ENCODE assay signal across 23 cellular contexts in genomic region chr9:91682806-91683205, GRCh38.
DNase-seq lines count a peak whose midpoint lies in the region; ATAC-seq and TF ChIP-seq lines count a peak whose summit lies in the region.
"Had no signal": no experiment of that assay in that cellular context is flagged by ENCODE, and none has a peak within 500 bp of the region (broad histone marks: within the 10 kb centered on the region; RNA-seq: fewer than 3 reads in every experiment).

No MANE protein-coding gene starts in this region.

- TF ChIP-seq POLR2A in vagina (IDR thresholded peaks at IDR 0.05): no peak

- no peak overlapping the region for H4K8ac ChIP-seq in trophoblast cell (ENCODE audit: low read depth, low read length)

- intact Hi-C loops in vagina (cut with DNase I): no loop called here
- intact Hi-C loops in ascending aorta (cut with DNase I): no loop called here

- no peak overlapping the region for H3K23ac ChIP-seq in trophoblast cell (ENCODE audit: low read length)

- WGBS in trophoblast cell (ENCODE audit: extremely low coverage, insufficient coverage, insufficient read length): no CpG with 5 or more reads among the region's 6 CpGs

- H3K27me3 ChIP-seq in RWPE2 (ENCODE audit: insufficient read depth, poor library complexity, severe bottlenecking): no peaks in the 10 kb centered on the region
- no peaks in the 10 kb centered on the region for H3K27me3 ChIP-seq in trophoblast cell (ENCODE audit: insufficient read depth, low read length)
- H3K27me3 ChIP-seq in vagina: no peaks in the 10 kb centered on the region
- H3K27me3 ChIP-seq in ascending aorta: no peaks in the 10 kb centered on the region
- H3K27me3 ChIP-seq: colonic mucosa had no signal

- no peaks in the 10 kb centered on the region for H3K79me2 ChIP-seq in trophoblast cell (ENCODE audit: control insufficient read depth, insufficient read depth, low read length, poor library complexity)

- no peak overlapping the region for H2BK5ac ChIP-seq in trophoblast cell (ENCODE audit: low read depth, low read length, poor library complexity)

- H3K9me3 ChIP-seq in RWPE2 (ENCODE audit: severe bottlenecking) (no peaks in the 10 kb centered on the region), trophoblast cell (ENCODE audit: insufficient read depth, low read depth, low read length) (no peaks in the 10 kb centered on the region), vagina (no peaks in the 10 kb centered on the region), ascending aorta (no peaks in the 10 kb centered on the region)
- H3K9me3 ChIP-seq: colonic mucosa had no signal

- no peak overlapping the region for H4K91ac ChIP-seq in trophoblast cell (ENCODE audit: low read depth, low read length)

- no peak overlapping the region for H2BK120ac ChIP-seq in trophoblast cell (ENCODE audit: insufficient read depth, low read length, poor library complexity)

- H3K4me1 ChIP-seq in RWPE2 (ENCODE audit: insufficient read depth, poor library complexity, severe bottlenecking): peaks cover 3% of the 10 kb centered on the region
- peaks cover 8 to 17% of the 10 kb centered on the region in 2 experiments for H3K4me1 ChIP-seq in trophoblast cell (ENCODE audit: control insufficient read depth in 1 of 2, insufficient read depth in 2 of 2, low read length in 2 of 2)
- H3K4me1 ChIP-seq in vagina: no peaks in the 10 kb centered on the region
- peaks cover 0 to 3% of the 10 kb centered on the region in 2 donors for H3K4me1 ChIP-seq in ascending aorta
- H3K4me1 ChIP-seq: colonic mucosa had no signal

- no peak for TF ChIP-seq CTCF in RWPE2 (IDR thresholded peaks at IDR 0.05; ENCODE audit: poor library complexity, severe bottlenecking)
- no peak for TF ChIP-seq CTCF in vagina (IDR thresholded peaks at IDR 0.05)
- TF ChIP-seq CTCF in ascending aorta (IDR thresholded peaks at IDR 0.05): no peak

- H2BK12ac ChIP-seq in trophoblast cell (ENCODE audit: low read length): no peak overlapping the region

- H2AK5ac ChIP-seq in trophoblast cell (ENCODE audit: low read length): no peak overlapping the region

- H2AFZ ChIP-seq in trophoblast cell (ENCODE audit: insufficient read depth, low read length, poor library complexity): no peak overlapping the region
- H2AFZ ChIP-seq: PC-9 had no signal

- H3K9ac ChIP-seq in trophoblast cell (ENCODE audit: low read length): no peak overlapping the region

- H3K4me3 ChIP-seq in RWPE2 (ENCODE audit: severe bottlenecking) (no peak overlapping the region), trophoblast cell (ENCODE audit: low read depth, low read length) (no peak overlapping the region), vagina (no peak overlapping the region), ascending aorta (no peak overlapping the region)
- H3K4me3 ChIP-seq: colonic mucosa, PC-9, SK-N-MC, skin epidermis had no signal

- peak; percentile 38 for ATAC-seq in RWPE2 (ENCODE audit: low read depth)
- ATAC-seq: activated CD8-positive, alpha-beta memory T cell treated with anti-CD3 and anti-CD28 coated beads, Interleukin-2, amount 10 ng/mL, durations not matched to agents 7 days and 5 days had no signal

- H3K79me1 ChIP-seq in trophoblast cell (ENCODE audit: low read length): peaks cover 19% of the 10 kb centered on the region

- no peak overlapping the region for H3K4ac ChIP-seq in trophoblast cell (ENCODE audit: low read depth, low read length)

- H4K12ac ChIP-seq in trophoblast cell (ENCODE audit: low read depth, low read length): no peak overlapping the region

- H3K27ac ChIP-seq in RWPE2 (ENCODE audit: poor library complexity, severe bottlenecking): no peak overlapping the region
- H3K27ac ChIP-seq in trophoblast cell (ENCODE audit: low read depth, low read length): no peak overlapping the region
- no peak overlapping the region for H3K27ac ChIP-seq in vagina
- H3K27ac ChIP-seq in ascending aorta: no peak overlapping the region
- H3K27ac ChIP-seq: colonic mucosa, PC-9, SK-N-MC, skin epidermis had no signal

- H3K36me3 ChIP-seq in RWPE2 (ENCODE audit: low read depth): no peaks in the 10 kb centered on the region
- no peaks in the 10 kb centered on the region for H3K36me3 ChIP-seq in trophoblast cell (ENCODE audit: control insufficient read depth in 1 of 2, insufficient read depth in 2 of 2, low read length in 2 of 2)
- no peaks in the 10 kb centered on the region for H3K36me3 ChIP-seq in vagina
- H3K36me3 ChIP-seq in ascending aorta: no peaks in the 10 kb centered on the region
- H3K36me3 ChIP-seq: colonic mucosa had no signal

- no peak overlapping the region for H3K14ac ChIP-seq in trophoblast cell (ENCODE audit: low read length)

- H3K18ac ChIP-seq in trophoblast cell (ENCODE audit: low read length): no peak overlapping the region

- H3K4me2 ChIP-seq in trophoblast cell (ENCODE audit: low read length): no peak overlapping the region
- H3K4me2 ChIP-seq: PC-9 had no signal

- peak; percentile 54 for DNase-seq in ELR (ENCODE audit: low read depth)
- DNase-seq in RWPE2 (ENCODE audit: low spot score): no peak
- peak; percentile 68 for DNase-seq in fibroblast of gingiva (ENCODE audit: low read depth)
- DNase-seq in trophoblast cell: peak; percentile 98 to 99
- no peak for DNase-seq in activated effector memory CD4-positive, alpha-beta T cell treated with anti-CD3 and anti-CD28 coated beads, Interleukin-2, amount 50 U/mL, for 16 hours
- DNase-seq in vagina (ENCODE audit: extremely low spot score in 2 of 2): no peak
- no peak for DNase-seq in ascending aorta (ENCODE audit: low spot score in 2 of 2)
- DNase-seq: activated CD8-positive, alpha-beta memory T cell treated with anti-CD3 and anti-CD28 coated beads, Interleukin-2, amount 10 ng/mL, durations not matched to agents 7 days and 5 days; activated effector memory CD4-positive, alpha-beta T cell treated with Interleukin-2 at 50 U/mL for 16 hours; colonic mucosa; GDM1; glutamatergic neuron; immature natural killer cell; KBM-7; naive B cell; NCI-H1092 treated with DMSO at 0.1 percent for 48 hours; NCI-H2107; NCI-H69; PC-9; posterior cingulate gyrus; stimulated activated CD4-positive, alpha-beta T cell treated with anti-CD3 and anti-CD28 coated beads, Interleukin-4, amount 100 ng/mL, for 24 hours had no signal

Comparison
In these comparisons a context has a peak if more than half of its experiments do, and no peak if none do; other contexts are left out.
1. DNase-seq: peak in ELR (single experiment), fibroblast of gingiva (single experiment) and trophoblast cell (2 of 2); none in RWPE2 (single experiment), activated effector memory CD4-positive, alpha-beta T cell treated with anti-CD3 and anti-CD28 coated beads, Interleukin-2, amount 50 U/mL, for 16 hours (single experiment), vagina (0 of 2) and ascending aorta (0 of 2).